Comparison of ENCODE assay signal across 10 cellular contexts in genomic region chr2:47035615-47036488, GRCh38.
DNase-seq lines count a peak whose midpoint lies in the region; ATAC-seq and TF ChIP-seq lines count a peak whose summit lies in the region.
"Had no signal": no experiment of that assay in that cellular context is flagged by ENCODE, and none has a peak within 500 bp of the region (broad histone marks: within the 10 kb centered on the region; RNA-seq: fewer than 3 reads in every experiment).

No MANE protein-coding gene starts in this region.

- DNase-seq in SIG-M5 treated with dmso at 0.1 percent for 504 hours (lab: John Stamatoyannopoulos, UW; ENCODE audit: unreplicated experiment) (peak; percentile 43), SIG-M5 (lab: John Stamatoyannopoulos, UW) (no peak), kidney glomerular epithelial cell (lab: John Stamatoyannopoulos, UW) (no peak), omental fat pad (ENCODE audit: low spot score) (no peak), NCI-H2107 (lab: John Stamatoyannopoulos, UW) (no peak)
- DNase-seq: activated T-cell treated with anti-CD3 and anti-CD28 coated beads, Interleukin-2, amount 50 U/mL, for 1 hour had no signal

- H3K36me3 Mint-ChIP-seq in activated T-helper 17 cell treated with anti-CD3 and anti-CD28 coated beads, Interleukin-2, amount 50 U/mL, for 72 hours (ENCODE audit: low read depth) = peaks cover 67% of the 10 kb centered on the region

- H3K27me3 ChIP-seq in layer of hippocampus (ENCODE audit: control insufficient read depth, insufficient read depth, low read length) (no peaks in the 10 kb centered on the region), stomach smooth muscle (ENCODE audit: control insufficient read depth in 1 of 2, insufficient read depth in 2 of 2, low read length in 2 of 2) (no peaks in the 10 kb centered on the region)

- H3K4me3 ChIP-seq in stomach smooth muscle (ENCODE audit: low read length in 2 of 2) = no peak overlapping the region

- no peaks in the 10 kb centered on the region for H3K9me3 Mint-ChIP-seq in activated T-helper 17 cell treated with anti-CD3 and anti-CD28 coated beads, Interleukin-2, amount 50 U/mL, for 72 hours

- H3K27ac ChIP-seq in layer of hippocampus (ENCODE audit: low read depth, low read length) = peak overlapping the region; percentile 95
- peak overlapping the region; percentile 99 for H3K27ac ChIP-seq in stomach smooth muscle (ENCODE audit: low read length)
- H3K27ac ChIP-seq: 22Rv1 had no signal

- no peak for ATAC-seq in activated T-helper 17 cell treated with anti-CD3 and anti-CD28 coated beads, Interleukin-2, amount 50 U/mL, for 72 hours (replicated peaks)
- no peak for ATAC-seq in omental fat pad (ENCODE audit: low FRiP score)

- peak overlapping the region; percentile 82 for H3K27ac Mint-ChIP-seq in activated T-helper 17 cell treated with anti-CD3 and anti-CD28 coated beads, Interleukin-2, amount 50 U/mL, for 72 hours

- TF ChIP-seq CTCF in omental fat pad (IDR thresholded peaks at IDR 0.05) = no peak

- H3K36me3 ChIP-seq in stomach smooth muscle (ENCODE audit: control insufficient read depth in 2 of 2, insufficient read depth in 2 of 2, low read length in 2 of 2) = peaks cover 0 to 2% of the 10 kb centered on the region in 2 donors

- no peak overlapping the region for H3K4me3 Mint-ChIP-seq in activated T-helper 17 cell treated with anti-CD3 and anti-CD28 coated beads, Interleukin-2, amount 50 U/mL, for 72 hours

- peak overlapping the region in 1 of 2 donors; percentile 13 for H3K9ac ChIP-seq in stomach smooth muscle (ENCODE audit: low read length in 2 of 2)

- no peaks in the 10 kb centered on the region for H3K9me3 ChIP-seq in stomach smooth muscle (ENCODE audit: control insufficient read depth in 2 of 2, low read length in 2 of 2)

- H3K4me1 ChIP-seq in stomach smooth muscle (ENCODE audit: control insufficient read depth, insufficient read depth, low read length) = peaks cover 82% of the 10 kb centered on the region

- H3K4me1 Mint-ChIP-seq in activated T-helper 17 cell treated with anti-CD3 and anti-CD28 coated beads, Interleukin-2, amount 50 U/mL, for 72 hours = peaks cover 8% of the 10 kb centered on the region

- no peaks in the 10 kb centered on the region for H3K27me3 Mint-ChIP-seq in activated T-helper 17 cell treated with anti-CD3 and anti-CD28 coated beads, Interleukin-2, amount 50 U/mL, for 72 hours
